ENCODE assay signal across 8 cellular contexts in genomic region chr14:73759714-73760597, GRCh38. TPM values are rescaled to one million over a fixed set of nuclear protein-coding genes. Genes with fewer than 3 reads are reported as not detected.
DNase-seq lines count a peak whose midpoint lies in the region; ATAC-seq, FAIRE-seq and TF ChIP-seq lines count a peak whose summit lies in the region.

No MANE protein-coding gene starts in this region.

- no TSS peak for BruUV-seq in endothelial cell of umbilical vein (replicated peaks; lab: Mats Ljungman, UMichigan)

- H3K36me3 ChIP-seq in OCI-LY1 (ENCODE audit: insufficient read depth, low read length) (peaks cover 6% of the 10 kb centered on the region; the same call in 1 of the 2 replicates), endothelial cell of umbilical vein (ENCODE audit: control insufficient read depth in 2 of 2, extremely low read depth in 1 of 2, insufficient read depth in 2 of 2, low read length in 2 of 2) (no peaks in the 10 kb centered on the region)

- H2AFZ ChIP-seq in OCI-LY1 (ENCODE audit: low read length), result no peak overlapping the region
- H2AFZ ChIP-seq in endothelial cell of umbilical vein (ENCODE audit: low read depth, low read length), result peak overlapping the region; percentile 2

- intact Hi-C loops in endothelial cell of umbilical vein (cut with micrococcal nuclease), result loop anchor here (1.0 kb wide), 3 partner anchors 26 to 65 kb away; no protein-coding TSS in a partner anchor

- dilution Hi-C loops in endothelial cell of umbilical vein (cut with MboI; ENCODE audit: extremely low pct_ligation_motif_present, low sequenced_read_pairs), result no loop called here

- POLR2A ChIA-PET in endothelial cell of umbilical vein (lab: Charles Lee), result interaction anchor here (0.8 to 1.5 kb wide), 4 partner anchors 10 to 29 kb away, joined by 3 to 8 read pairs (median 6); no protein-coding TSS in a partner anchor

- H3K9ac ChIP-seq in OCI-LY1 (ENCODE audit: low read length) (peak overlapping the region; percentile 98), endothelial cell of umbilical vein (replicated peaks; ENCODE audit: extremely low read depth, insufficient read depth, low read length) (peak overlapping the region; percentile 94)

- peak overlapping the region; percentile 88 for H3K4me3 ChIP-seq in OCI-LY1 (ENCODE audit: low read depth, low read length, poor library complexity, severe bottlenecking)
- peak overlapping the region; percentile 53 to 60 (median 54) for H3K4me3 ChIP-seq in endothelial cell of umbilical vein (replicated peaks in 1 of 3; ENCODE audit: insufficient read depth in 1 of 3, low read depth in 1 of 3, low read length in 3 of 3)
- peak overlapping the region; percentile 66 for H3K4me3 ChIP-seq in mononuclear cell (ENCODE audit: low read length)

- peak; percentile 94 for FAIRE-seq in endothelial cell of umbilical vein (lab: Jason Lieb, UNC)

- ATAC-seq in GM21528 (IDR thresholded peaks at IDR 0.05; ENCODE audit: low FRiP score, unreplicated experiment), result peak; percentile 51

- H3F3A ChIP-seq in OCI-LY1 (ENCODE audit: insufficient read depth, low read length), result no peaks in the 10 kb centered on the region

- peak; percentile 94 for DNase-seq in DMS153 treated with DMSO at 0.1 percent for 48 hours (lab: John Stamatoyannopoulos, UW; ENCODE audit: unreplicated experiment)
- DNase-seq in HuH-7.5 (ENCODE audit: low spot score), result peak; percentile 89
- peak; percentile 94 for DNase-seq in activated T-cell treated with anti-CD3 and anti-CD28 coated beads for 1 hour (ENCODE audit: low read depth)
- peak; percentile 97 for DNase-seq in endothelial cell of umbilical vein (ENCODE audit: low read depth, low spot score)
- peak; percentile 94 to 95 for DNase-seq in stimulated activated CD8-positive, alpha-beta memory T cell treated with anti-CD3 and anti-CD28 coated beads, Interleukin-2, amount 100 ng/mL, for 1 hour (ENCODE audit: low read depth in 2 of 2)

- TF ChIP-seq POLR2A in endothelial cell of umbilical vein (IDR thresholded peaks at IDR 0.05; ENCODE audit: low read depth, low read length), result peak; percentile 98

- no peaks in the 10 kb centered on the region for H3K9me2 ChIP-seq in OCI-LY1 (ENCODE audit: low read depth, low read length)

- CTCF ChIA-PET in endothelial cell of umbilical vein (lab: Charles Lee), result interaction anchor here (0.6 to 10.8 kb wide), 13 partner anchors 10 to 148 kb away, joined by 4 to 245 read pairs (median 8); partner anchors contain the start of genes PNMA1 and PTGR2

- H4K20me1 ChIP-seq in OCI-LY1 (ENCODE audit: insufficient read depth, low read length), result no peaks in the 10 kb centered on the region
- H4K20me1 ChIP-seq in endothelial cell of umbilical vein (replicated peaks; ENCODE audit: control insufficient read depth, extremely low read depth, insufficient read depth, low read length), result no peaks in the 10 kb centered on the region

- H3K79me2 ChIP-seq in OCI-LY1 (ENCODE audit: insufficient read depth, low read length) (peaks cover 41% of the 10 kb centered on the region), endothelial cell of umbilical vein (ENCODE audit: control insufficient read depth, insufficient read depth, low read length) (peaks cover 75% of the 10 kb centered on the region)

- H3K4me2 ChIP-seq in OCI-LY1 (ENCODE audit: low read length) (peak overlapping the region; percentile 67), endothelial cell of umbilical vein (ENCODE audit: insufficient read depth, low read length) (peak overlapping the region; percentile 88)

- H3K9me1 ChIP-seq in endothelial cell of umbilical vein (replicated peaks; ENCODE audit: control insufficient read depth, extremely low read depth, insufficient read depth, low read length), result no peaks in the 10 kb centered on the region

- TF ChIP-seq CTCF in OCI-LY1 (IDR thresholded peaks at IDR 0.05; ENCODE audit: low read length) (0 out of 2 replicates have a peak, but pooled peaks have one; percentile 9), endothelial cell of umbilical vein (IDR thresholded peaks at IDR 0.05; ENCODE audit: extremely low read depth in 1 of 2, insufficient read depth in 1 of 2, low read depth in 1 of 2, low read length in 2 of 2) (peak in 1 of 2 donors; percentile 11)

- H3K4me1 ChIP-seq in OCI-LY1 (ENCODE audit: insufficient read depth, low read length, severe bottlenecking), result peaks cover 87% of the 10 kb centered on the region
- peaks cover 53% of the 10 kb centered on the region for H3K4me1 ChIP-seq in endothelial cell of umbilical vein (ENCODE audit: control insufficient read depth, extremely low read depth, insufficient read depth, low read length)
- H3K4me1 ChIP-seq in mononuclear cell (ENCODE audit: insufficient read depth, low read length), result peaks cover 88% of the 10 kb centered on the region

- H3K27ac ChIP-seq in OCI-LY1 (ENCODE audit: low read depth, low read length, poor library complexity, severe bottlenecking) (peak overlapping the region; percentile 93), endothelial cell of umbilical vein (ENCODE audit: insufficient read depth, low read depth, low read length) (peak overlapping the region; percentile 96)

- H3K9me3 ChIP-seq in OCI-LY1 (ENCODE audit: low read length) (no peaks in the 10 kb centered on the region), endothelial cell of umbilical vein (replicated peaks; ENCODE audit: control insufficient read depth, insufficient read depth, low read length) (no peaks in the 10 kb centered on the region), mononuclear cell (ENCODE audit: low read depth, low read length) (no peaks in the 10 kb centered on the region)

- H3K27me3 ChIP-seq in OCI-LY1 (ENCODE audit: insufficient read depth, low read length) (no peaks in the 10 kb centered on the region), endothelial cell of umbilical vein (ENCODE audit: control insufficient read depth in 2 of 2, insufficient read depth in 2 of 2, low read length in 2 of 2) (no peaks in the 10 kb centered on the region), mononuclear cell (ENCODE audit: insufficient read depth, low read length) (no peaks in the 10 kb centered on the region)

TF ChIP-seq in endothelial cell of umbilical vein, 7 proteins besides CTCF, POLR2A, EP300 and RAD21:
- TF ChIP-seq MYC (IDR thresholded peaks at IDR 0.05; ENCODE audit: low read depth, low read length) (peak; percentile 19), POLR2AphosphoS5 (IDR thresholded peaks at IDR 0.05; ENCODE audit: insufficient read depth, low read depth, low read length) (peak; percentile 92), FOS (IDR thresholded peaks at IDR 0.05; ENCODE audit: borderline replicate concordance, insufficient read depth, low read length) (peak; percentile 83), JUN (IDR thresholded peaks at IDR 0.05; ENCODE audit: borderline replicate concordance, insufficient read depth, insufficient read length, low read depth) (peak; percentile 61), GATA2 (IDR thresholded peaks at IDR 0.05; ENCODE audit: insufficient read depth, insufficient read length, low read depth, low read length) (no peak), EZH2 (IDR thresholded peaks at IDR 0.05; ENCODE audit: borderline replicate concordance, low read depth, low read length, severe bottlenecking) (no peak)
- TF ChIP-seq, protein P1, sequence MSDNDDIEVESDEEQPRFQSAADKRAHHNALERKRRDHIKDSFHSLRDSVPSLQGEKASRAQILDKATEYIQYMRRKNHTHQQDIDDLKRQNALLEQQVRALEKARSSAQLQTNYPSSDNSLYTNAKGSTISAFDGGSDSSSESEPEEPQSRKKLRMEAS (IDR thresholded peaks at IDR 0.05; ENCODE audit: insufficient read depth, insufficient read length), result no peak

RNA-seq across cellular contexts. Expression of gene PNMA1, which starts 45.8 kb away (rescaled TPM):
- total RNA-seq in endothelial cell of umbilical vein, result 82.4 and 82.6 TPM in 2 replicates
- 25.8 and 29.8 TPM in 2 replicates for polyA plus RNA-seq in endothelial cell of umbilical vein
- polyA plus RNA-seq in endothelial cell of umbilical vein (2011; cell fraction: cytosol; rRNA removed), result 33.5 and 34.9 TPM in 2 replicates
- polyA plus RNA-seq in endothelial cell of umbilical vein (2011; cell fraction: nucleus; rRNA removed), result 21.7 and 25.2 TPM in 2 replicates
- 48.9 and 63.0 TPM in 2 replicates for polyA plus RNA-seq in endothelial cell of umbilical vein (2012)
- polyA minus RNA-seq in endothelial cell of umbilical vein, result 27.9 and 28.4 TPM in 2 replicates
- 12.2 TPM for polyA minus RNA-seq in endothelial cell of umbilical vein (2011; cell fraction: cytosol; rRNA and poly(A)+ RNA removed)
- 9.1 and 12.8 TPM in 2 replicates for polyA minus RNA-seq in endothelial cell of umbilical vein (2011; cell fraction: nucleus; rRNA and poly(A)+ RNA removed)
- 23.2 TPM for total RNA-seq in mononuclear cell

Comparison
In these comparisons a context has a peak if more than half of its experiments do, and no peak if none do; other contexts are left out.
1. Peak in every context shown above with its lines: DNase-seq, ATAC-seq, H3K4me3 ChIP-seq and H3K27ac ChIP-seq.